Comparison of ENCODE assay signal across 14 cellular contexts in genomic region chr13:109938255-109938936, GRCh38.
DNase-seq lines count a peak whose midpoint lies in the region; ATAC-seq and TF ChIP-seq lines count a peak whose summit lies in the region.
"Had no signal": no experiment of that assay in that cellular context is flagged by ENCODE, and none has a peak within 500 bp of the region (broad histone marks: within the 10 kb centered on the region; RNA-seq: fewer than 3 reads in every experiment).

No MANE protein-coding gene starts in this region.

- intact Hi-C loops in Right ventricle myocardium superior (cut with DNase I) (no loop called here), left ventricle myocardium inferior (cut with micrococcal nuclease) (no loop called here)

- peak; percentile 55 for ATAC-seq in Right ventricle myocardium superior (ENCODE audit: poor library complexity)
- ATAC-seq in HG02870 (IDR thresholded peaks at IDR 0.05; ENCODE audit: unreplicated experiment), result no peak
- ATAC-seq: stimulated activated memory B cell treated with anti-CD40 and anti-IgM and Interleukin-4, amounts not matched to agents 10 μg/mL and 1 μg/mL and 100 μg/mL, for 72 hours had no signal

- H3K4me3 Mint-ChIP-seq in activated naive CD8-positive, alpha-beta T cell treated with anti-CD3 and anti-CD28 coated beads for 36 hours, result no peak overlapping the region
- H3K4me3 Mint-ChIP-seq: activated naive CD4-positive, alpha-beta T cell treated with anti-CD3 and anti-CD28 coated beads, Interleukin-2, amount 50 U/mL, for 24 hours; stimulated activated memory B cell treated with anti-CD40 and anti-IgM and Interleukin-4, amounts not matched to agents 10 μg/mL and 1 μg/mL and 100 μg/mL, for 72 hours had no signal

- H3K36me3 Mint-ChIP-seq in activated naive CD8-positive, alpha-beta T cell treated with anti-CD3 and anti-CD28 coated beads for 36 hours, result no peaks in the 10 kb centered on the region
- H3K36me3 Mint-ChIP-seq: activated naive CD4-positive, alpha-beta T cell treated with anti-CD3 and anti-CD28 coated beads, Interleukin-2, amount 50 U/mL, for 24 hours; stimulated activated memory B cell treated with anti-CD40 and anti-IgM and Interleukin-4, amounts not matched to agents 10 μg/mL and 1 μg/mL and 100 μg/mL, for 72 hours had no signal

- H3K4me3 ChIP-seq in left ventricle myocardium inferior (no peak overlapping the region), foreskin fibroblast (ENCODE audit: low read depth in 1 of 2, low read length in 2 of 2) (no peak overlapping the region)
- H3K4me3 ChIP-seq: uterus had no signal

- peaks cover 6% of the 10 kb centered on the region for H3K9me3 ChIP-seq in left ventricle myocardium inferior (replicated peaks)
- H3K9me3 ChIP-seq: uterus had no signal

- H3K27ac ChIP-seq in left ventricle myocardium inferior (replicated peaks), result no peak overlapping the region
- H3K27ac ChIP-seq: parathyroid adenoma, uterus had no signal

- no peaks in the 10 kb centered on the region for H3K4me1 Mint-ChIP-seq in activated naive CD8-positive, alpha-beta T cell treated with anti-CD3 and anti-CD28 coated beads for 36 hours
- H3K4me1 Mint-ChIP-seq: activated naive CD4-positive, alpha-beta T cell treated with anti-CD3 and anti-CD28 coated beads, Interleukin-2, amount 50 U/mL, for 24 hours; stimulated activated memory B cell treated with anti-CD40 and anti-IgM and Interleukin-4, amounts not matched to agents 10 μg/mL and 1 μg/mL and 100 μg/mL, for 72 hours had no signal

- no peak overlapping the region for H3K27ac Mint-ChIP-seq in activated naive CD8-positive, alpha-beta T cell treated with anti-CD3 and anti-CD28 coated beads for 36 hours
- H3K27ac Mint-ChIP-seq: activated naive CD4-positive, alpha-beta T cell treated with anti-CD3 and anti-CD28 coated beads, Interleukin-2, amount 50 U/mL, for 24 hours; stimulated activated memory B cell treated with anti-CD40 and anti-IgM and Interleukin-4, amounts not matched to agents 10 μg/mL and 1 μg/mL and 100 μg/mL, for 72 hours had no signal

- no peak for DNase-seq in Right ventricle myocardium superior
- DNase-seq in left ventricle myocardium inferior, result no peak
- peak; percentile 93 for DNase-seq in amniotic epithelial cell (ENCODE audit: low read depth)
- DNase-seq in foreskin fibroblast, result peak; percentile 81 to 94
- peak; percentile 71 for DNase-seq in stromal cell of bone marrow (ENCODE audit: low read depth)
- no peak for DNase-seq in activated naive CD8-positive, alpha-beta T cell treated with anti-CD3 and anti-CD28 coated beads for 36 hours
- no peak for DNase-seq in NCI-H524 treated with DMSO at 0.1 percent for 48 hours (lab: John Stamatoyannopoulos, UW)
- DNase-seq: hippocampal formation, SHP77 had no signal

- H3K9me3 Mint-ChIP-seq in activated naive CD8-positive, alpha-beta T cell treated with anti-CD3 and anti-CD28 coated beads for 36 hours, result no peaks in the 10 kb centered on the region
- H3K9me3 Mint-ChIP-seq: activated naive CD4-positive, alpha-beta T cell treated with anti-CD3 and anti-CD28 coated beads, Interleukin-2, amount 50 U/mL, for 24 hours had no signal

- TF ChIP-seq CTCF in left ventricle myocardium inferior (IDR thresholded peaks at IDR 0.05; ENCODE audit: borderline replicate concordance), result no peak
- no peak for TF ChIP-seq CTCF in foreskin fibroblast (IDR thresholded peaks at IDR 0.05; ENCODE audit: low read depth, low read length)

- H3K36me3 ChIP-seq in left ventricle myocardium inferior, result no peaks in the 10 kb centered on the region
- H3K36me3 ChIP-seq: uterus had no signal

- H3K27me3 Mint-ChIP-seq in activated naive CD8-positive, alpha-beta T cell treated with anti-CD3 and anti-CD28 coated beads for 36 hours, result peaks cover 8% of the 10 kb centered on the region
- H3K27me3 Mint-ChIP-seq: stimulated activated memory B cell treated with anti-CD40 and anti-IgM and Interleukin-4, amounts not matched to agents 10 μg/mL and 1 μg/mL and 100 μg/mL, for 72 hours had no signal

- H3K4me1 ChIP-seq in left ventricle myocardium inferior, result peaks cover 6% of the 10 kb centered on the region
- H3K4me1 ChIP-seq: parathyroid adenoma, uterus had no signal

- H3K27me3 ChIP-seq in left ventricle myocardium inferior (ENCODE audit: low read depth), result peaks cover 4% of the 10 kb centered on the region
- H3K27me3 ChIP-seq: uterus had no signal

Comparison
In these comparisons a context has a peak if more than half of its experiments do, and no peak if none do; other contexts are left out.
1. DNase-seq: peak in amniotic epithelial cell (single experiment), foreskin fibroblast (2 of 2) and stromal cell of bone marrow (single experiment); none in Right ventricle myocardium superior (single experiment), left ventricle myocardium inferior (single experiment), activated naive CD8-positive, alpha-beta T cell treated with anti-CD3 and anti-CD28 coated beads for 36 hours (single experiment) and NCI-H524 treated with DMSO at 0.1 percent for 48 hours (single experiment).